1 cellular context compared by ENCODE assay signal in the genomic region with DNA sequence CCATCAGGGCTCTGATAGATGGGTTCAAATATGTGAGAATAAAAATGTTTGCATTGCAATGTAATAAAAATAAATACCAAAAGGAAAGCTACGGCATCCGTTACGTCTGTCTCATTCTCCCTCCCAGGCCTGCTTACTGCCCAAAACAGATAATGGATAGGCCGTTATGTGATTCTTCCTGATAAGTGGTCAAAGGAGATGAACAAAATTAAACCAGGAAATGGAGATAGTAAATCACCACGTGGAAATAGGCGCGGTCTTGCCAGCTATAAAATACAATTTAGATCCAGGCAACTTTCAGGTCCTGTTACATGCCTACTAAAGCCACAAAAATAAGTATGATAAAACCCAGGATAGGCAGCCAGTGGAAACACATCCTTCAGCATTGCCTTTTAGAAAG.
TF ChIP-seq lines count a peak whose summit lies in the region.

No MANE protein-coding gene starts in this region.

TF ChIP-seq in endothelial cell of umbilical vein, 7 proteins besides CTCF, POLR2A, EP300 and RAD21:
- no peak for TF ChIP-seq GATA2 (IDR thresholded peaks at IDR 0.05; ENCODE audit: insufficient read depth, insufficient read length, low read depth, low read length)
- TF ChIP-seq POLR2AphosphoS5 (IDR thresholded peaks at IDR 0.05; ENCODE audit: insufficient read depth, low read depth, low read length): no peak
- no peak for TF ChIP-seq JUN (IDR thresholded peaks at IDR 0.05; ENCODE audit: borderline replicate concordance, insufficient read depth, insufficient read length, low read depth)
- TF ChIP-seq EZH2 (IDR thresholded peaks at IDR 0.05; ENCODE audit: borderline replicate concordance, low read depth, low read length, severe bottlenecking): no peak
- no peak for TF ChIP-seq FOS (IDR thresholded peaks at IDR 0.05; ENCODE audit: borderline replicate concordance, insufficient read depth, low read length)
- TF ChIP-seq MYC (IDR thresholded peaks at IDR 0.05; ENCODE audit: low read depth, low read length): no peak
- TF ChIP-seq, protein P1, sequence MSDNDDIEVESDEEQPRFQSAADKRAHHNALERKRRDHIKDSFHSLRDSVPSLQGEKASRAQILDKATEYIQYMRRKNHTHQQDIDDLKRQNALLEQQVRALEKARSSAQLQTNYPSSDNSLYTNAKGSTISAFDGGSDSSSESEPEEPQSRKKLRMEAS (IDR thresholded peaks at IDR 0.05; ENCODE audit: insufficient read depth, insufficient read length): no peak
